ENCODE assay signal across 8 cellular contexts in the genomic region with DNA sequence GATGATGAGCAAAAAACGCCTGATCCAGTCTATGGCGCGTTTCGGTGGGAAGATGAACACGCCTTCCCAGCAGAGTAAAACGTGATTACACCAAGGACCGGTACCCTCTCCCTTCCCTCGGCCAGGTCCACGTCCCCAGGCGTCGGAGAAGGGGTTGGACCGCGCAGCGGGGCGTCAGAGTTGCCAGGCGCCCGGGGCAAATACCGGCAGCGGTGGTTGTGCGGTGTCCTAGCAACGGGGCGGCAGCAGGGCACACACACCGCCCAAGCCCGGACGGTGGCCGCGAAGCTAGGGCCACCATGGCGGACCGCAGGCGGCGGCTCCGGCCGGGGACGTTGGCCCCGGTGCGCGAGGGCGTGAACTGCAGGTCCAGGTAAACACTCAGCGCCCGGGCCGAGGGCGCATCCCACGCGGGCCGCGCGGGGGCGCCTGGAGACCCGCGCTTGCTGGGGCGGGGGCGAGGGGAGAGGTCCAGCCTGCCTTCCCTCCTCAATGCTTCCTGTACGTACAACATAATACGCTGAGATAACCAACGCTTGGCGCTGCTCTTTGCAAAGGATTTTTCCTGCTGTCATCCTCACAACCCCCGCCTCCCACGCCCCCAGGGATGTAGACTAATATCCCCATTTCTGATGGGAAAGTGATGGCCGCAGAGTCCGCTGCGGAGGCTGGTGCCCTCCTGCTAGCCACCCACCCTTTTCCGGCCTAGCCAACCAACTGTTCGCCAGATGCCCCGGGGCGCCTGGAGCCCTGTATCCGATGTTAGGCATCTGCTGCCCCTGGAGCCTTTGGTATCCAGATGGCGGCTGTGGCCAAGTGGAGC. TPM values are rescaled to one million over a fixed set of nuclear protein-coding genes. Genes with fewer than 3 reads are reported as not detected.
DNase-seq lines count a peak whose midpoint lies in the region; ATAC-seq and TF ChIP-seq lines count a peak whose summit lies in the region.

A gene with protein sequence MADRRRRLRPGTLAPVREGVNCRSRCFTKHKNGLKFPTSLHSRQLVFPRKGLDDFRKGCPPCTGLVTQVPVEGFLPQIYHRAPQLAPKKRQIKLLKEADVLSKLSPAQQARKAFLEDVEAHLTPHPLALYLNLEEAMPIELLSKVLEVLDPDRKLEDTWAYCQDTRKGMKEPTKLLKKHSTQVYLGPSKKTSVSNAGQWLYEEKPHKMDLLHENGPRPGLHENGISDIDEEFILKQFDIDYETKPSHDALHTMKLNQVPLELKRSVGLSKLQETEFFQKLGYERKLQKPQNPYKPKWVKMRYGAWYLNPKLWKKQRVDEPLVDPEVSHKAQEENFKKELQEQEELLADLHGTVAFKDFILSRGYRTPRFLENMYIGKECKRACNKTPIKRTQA (plus strand): TSS at position 274 of the 823 bp plus-strand sequence. CDS start 26 bp downstream, at position 300.

- ATAC-seq in CD4-positive, alpha-beta T cell (ENCODE audit: poor library complexity) = peak; percentile 39
- peak; percentile 42 for ATAC-seq in HG02885 (IDR thresholded peaks at IDR 0.05; ENCODE audit: poor library complexity, unreplicated experiment)
- ATAC-seq in activated T-helper 17 cell treated with anti-CD3 and anti-CD28 coated beads, Interleukin-2, amount 50 U/mL, for 72 hours (replicated peaks) = peak; percentile 78
- no peak for ATAC-seq in GM21619 (IDR thresholded peaks at IDR 0.05; ENCODE audit: unreplicated experiment)

- DNase-seq in CD4-positive, alpha-beta T cell = peak in 7 of 10 experiments; percentile 1 to 37 (median 8)
- DNase-seq in NCI-H748 (lab: John Stamatoyannopoulos, UW; ENCODE audit: unreplicated experiment) = peak; percentile 94
- DNase-seq in fibroblast of the aortic adventitia (ENCODE audit: low read depth) = no peak
- peak; percentile 76 for DNase-seq in myocyte (ENCODE audit: low read depth)
- peak; percentile 70 for DNase-seq in superior temporal gyrus (ENCODE audit: extremely low spot score)

- peak within 1 kb of the TSS; percentile 75 for H3K4me3 Mint-ChIP-seq in CD4-positive, alpha-beta T cell
- H3K4me3 Mint-ChIP-seq in activated T-helper 17 cell treated with anti-CD3 and anti-CD28 coated beads, Interleukin-2, amount 50 U/mL, for 72 hours = peak within 1 kb of the TSS; percentile 69

- POLR2A ChIA-PET in CD4-positive, alpha-beta T cell (lab: Charles Lee) = interaction anchor here (1.5 kb wide), 1 partner anchor 72 kb away, joined by 4 read pairs; no protein-coding TSS in a partner anchor

- intact Hi-C loops in CD4-positive, alpha-beta T cell (cut with DNase I, micrococcal nuclease) = loop anchor here (5.0 to 10.0 kb wide), 2 partner anchors 67 to 69 kb away; no protein-coding TSS in a partner anchor

- H3K9me3 Mint-ChIP-seq in CD4-positive, alpha-beta T cell = no peaks in the 10 kb centered on the region
- no peaks in the 10 kb centered on the region for H3K9me3 Mint-ChIP-seq in activated T-helper 17 cell treated with anti-CD3 and anti-CD28 coated beads, Interleukin-2, amount 50 U/mL, for 72 hours

- H3K27me3 ChIP-seq in CD4-positive, alpha-beta T cell (ENCODE audit: control insufficient read depth, insufficient read depth, low read length) = peaks cover 63% of the 10 kb centered on the region

- no peaks in the 10 kb centered on the region for H3K36me3 Mint-ChIP-seq in CD4-positive, alpha-beta T cell (ENCODE audit: low read depth)
- no peaks in the 10 kb centered on the region for H3K36me3 Mint-ChIP-seq in activated T-helper 17 cell treated with anti-CD3 and anti-CD28 coated beads, Interleukin-2, amount 50 U/mL, for 72 hours (ENCODE audit: low read depth)

- peak within 1 kb of the TSS; percentile 63 for H3K4me3 ChIP-seq in fibroblast of the aortic adventitia (ENCODE audit: low read depth, low read length)

- CTCF ChIA-PET in CD4-positive, alpha-beta T cell (lab: Charles Lee) = no interaction called here

- H3K9me3 ChIP-seq in CD4-positive, alpha-beta T cell (ENCODE audit: control insufficient read depth, low read length) = no peaks in the 10 kb centered on the region

- peak; percentile 48 for TF ChIP-seq CTCF in CD4-positive, alpha-beta T cell (IDR thresholded peaks at IDR 0.05)
- peak; percentile 19 for TF ChIP-seq CTCF in fibroblast of the aortic adventitia (IDR thresholded peaks at IDR 0.05; ENCODE audit: insufficient read depth, low read length)

- no peak within 1 kb of the TSS for H3K27ac Mint-ChIP-seq in CD4-positive, alpha-beta T cell
- H3K27ac Mint-ChIP-seq in activated T-helper 17 cell treated with anti-CD3 and anti-CD28 coated beads, Interleukin-2, amount 50 U/mL, for 72 hours = no peak within 1 kb of the TSS

- peaks cover 86% of the 10 kb centered on the region for H3K27me3 Mint-ChIP-seq in CD4-positive, alpha-beta T cell
- peaks cover 72% of the 10 kb centered on the region for H3K27me3 Mint-ChIP-seq in activated T-helper 17 cell treated with anti-CD3 and anti-CD28 coated beads, Interleukin-2, amount 50 U/mL, for 72 hours

- H3K4me1 Mint-ChIP-seq in CD4-positive, alpha-beta T cell (ENCODE audit: low read depth) = peaks cover 7% of the 10 kb centered on the region
- H3K4me1 Mint-ChIP-seq in activated T-helper 17 cell treated with anti-CD3 and anti-CD28 coated beads, Interleukin-2, amount 50 U/mL, for 72 hours = peaks cover 4% of the 10 kb centered on the region

- no peak within 1 kb of the TSS for H3K27ac ChIP-seq in CD4-positive, alpha-beta T cell (ENCODE audit: low read depth, low read length)

RNA-seq across cellular contexts. Expression of the gene that starts here (rescaled TPM):
- total RNA-seq in CD4-positive, alpha-beta T cell = under 1 TPM; 0.34 to 0.74 TPM
- not detected for total RNA-seq in activated T-helper 17 cell treated with anti-CD3 and anti-CD28 coated beads, Interleukin-2, amount 50 U/mL, for 72 hours
- total RNA-seq in fibroblast of the aortic adventitia (ENCODE audit: low replicate concordance) (0.18 TPM in 1 of 2 replicates, not detected in the other), myocyte (0.13 and 0.21 TPM in 2 replicates)
- 0.28 TPM for polyA plus RNA-seq in myocyte (2012)

Comparison
In these comparisons a context has a peak if more than half of its experiments do, and no peak if none do; other contexts are left out.
1. Peak in DNase-seq and ATAC-seq in CD4-positive, alpha-beta T cell; RNA of the gene not detected or under 1 TPM.
2. Peak in ATAC-seq in activated T-helper 17 cell treated with anti-CD3 and anti-CD28 coated beads, Interleukin-2, amount 50 U/mL, for 72 hours; RNA of the gene not detected or under 1 TPM.
3. Peak in DNase-seq in myocyte; RNA of the gene not detected or under 1 TPM.